8 cellular contexts compared by ENCODE assay signal in genomic region chr7:117873056-117873932, GRCh38.
DNase-seq lines count a peak whose midpoint lies in the region; ATAC-seq and TF ChIP-seq lines count a peak whose summit lies in the region.

TSS of gene CTTNBP2 (minus strand) at chr7:117873441. CDS start at chr7:117873415, 26 bp downstream.

- peak within 1 kb of the TSS; percentile 54 for H3K4me3 ChIP-seq in choroid plexus epithelial cell (ENCODE audit: low read depth, low read length)

- DNase-seq in AG08396 (ENCODE audit: low spot score) (peak; percentile 81), OCI-M1 (lab: John Stamatoyannopoulos, UW) (peak; percentile 40), choroid plexus epithelial cell (ENCODE audit: low read depth) (peak; percentile 64), kidney tubule cell (ENCODE audit: low spot score) (peak; percentile 58)
- peak; percentile 23 for DNase-seq in stimulated activated CD8-positive, alpha-beta memory T cell treated with anti-CD3 and anti-CD28 coated beads, Interleukin-4, amount 100 ng/mL, for 48 hours

- TF ChIP-seq CTCF in choroid plexus epithelial cell (conservative IDR thresholded peaks at IDR 0.05; ENCODE audit: low read depth, low read length) = no peak

- ATAC-seq in GM18502 (IDR thresholded peaks at IDR 0.05; ENCODE audit: poor library complexity, unreplicated experiment) (peak; percentile 63), HG02870 (IDR thresholded peaks at IDR 0.05; ENCODE audit: unreplicated experiment) (no peak), HG03378 (IDR thresholded peaks at IDR 0.05; ENCODE audit: unreplicated experiment) (no peak)

Comparison
In these comparisons a context has a peak if more than half of its experiments do, and no peak if none do; other contexts are left out.
1. DNase-seq: peak in every context shown above with its lines; median percentile 81 in AG08396; 64 in choroid plexus epithelial cell; 58 in kidney tubule cell; 40 in OCI-M1; 23 in stimulated activated CD8-positive, alpha-beta memory T cell treated with anti-CD3 and anti-CD28 coated beads, Interleukin-4, amount 100 ng/mL, for 48 hours.